1 cellular context compared by ENCODE assay signal in the genomic region with DNA sequence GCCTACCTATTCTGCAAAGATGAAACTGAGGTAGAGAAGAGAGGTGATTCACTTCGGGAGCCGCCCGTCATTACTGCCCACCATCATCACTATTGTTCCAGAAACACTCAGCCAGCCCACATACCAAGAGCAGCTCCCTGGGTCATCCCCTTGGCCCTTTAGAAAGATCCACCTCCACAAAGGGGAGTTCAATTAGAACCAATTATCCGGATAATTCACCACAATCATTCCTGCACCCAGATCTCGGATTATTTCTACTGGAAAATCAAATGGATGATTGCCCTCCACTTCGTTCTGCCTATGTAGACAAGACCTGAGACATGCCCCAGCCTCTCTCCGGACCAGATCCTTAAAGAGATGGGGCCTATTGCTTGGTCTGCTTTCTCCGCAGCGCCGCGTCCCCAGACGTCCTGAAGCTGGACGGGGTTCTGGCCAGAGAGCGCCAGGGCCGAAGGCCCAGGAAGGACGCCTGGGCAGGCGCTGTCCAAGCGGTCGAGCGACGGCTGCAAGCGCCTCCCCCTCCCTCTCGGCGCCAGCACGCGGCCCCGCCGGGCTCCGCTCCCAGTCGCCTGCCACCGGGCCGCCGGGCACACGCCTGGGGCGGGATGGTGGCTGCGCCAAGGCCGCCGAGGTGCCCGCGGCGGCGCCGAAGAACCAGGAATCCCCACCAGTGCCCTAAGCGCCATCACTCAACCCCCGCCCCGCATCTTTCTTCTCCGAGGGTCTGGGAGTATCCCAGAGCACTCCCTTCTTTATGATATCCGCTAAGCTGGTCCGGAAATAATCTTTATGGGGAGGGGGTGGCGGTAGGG.
A peak's percentile ranks its signal among the peaks of the same experiment; 100 is the strongest.
TF ChIP-seq lines count a peak whose summit lies in the region.

No MANE protein-coding gene starts in this region.

TF ChIP-seq in HepG2, 621 proteins besides CTCF, POLR2A, EP300 and RAD21:
- TF ChIP-seq ZNF333 (CRISPR knock-in tag; IDR thresholded peaks at IDR 0.05; ENCODE audit: borderline replicate concordance) (no peak), PRMT3 (CRISPR knock-in tag; IDR thresholded peaks at IDR 0.05; ENCODE audit: borderline replicate concordance, low read depth) (no peak), EZH2 (conservative IDR thresholded peaks at IDR 0.05; ENCODE audit: low read depth, low read length) (0 out of 2 replicates have a peak, but pooled peaks have one; percentile 28), ZNF274 (CRISPR knock-in tag; IDR thresholded peaks at IDR 0.05) (no peak), KDM5B (CRISPR knock-in tag; IDR thresholded peaks at IDR 0.05; ENCODE audit: borderline replicate concordance) (peak; percentile 36; the same call in 1 of the 2 replicates), ZNF234 (CRISPR knock-in tag; conservative IDR thresholded peaks at IDR 0.05) (no peak), ZFAT (CRISPR knock-in tag; conservative IDR thresholded peaks at IDR 0.05) (no peak), ZNF687 (CRISPR knock-in tag; IDR thresholded peaks at IDR 0.05) (peak; percentile 25; the same call in 1 of the 2 replicates)
- TF ChIP-seq, protein P1, sequence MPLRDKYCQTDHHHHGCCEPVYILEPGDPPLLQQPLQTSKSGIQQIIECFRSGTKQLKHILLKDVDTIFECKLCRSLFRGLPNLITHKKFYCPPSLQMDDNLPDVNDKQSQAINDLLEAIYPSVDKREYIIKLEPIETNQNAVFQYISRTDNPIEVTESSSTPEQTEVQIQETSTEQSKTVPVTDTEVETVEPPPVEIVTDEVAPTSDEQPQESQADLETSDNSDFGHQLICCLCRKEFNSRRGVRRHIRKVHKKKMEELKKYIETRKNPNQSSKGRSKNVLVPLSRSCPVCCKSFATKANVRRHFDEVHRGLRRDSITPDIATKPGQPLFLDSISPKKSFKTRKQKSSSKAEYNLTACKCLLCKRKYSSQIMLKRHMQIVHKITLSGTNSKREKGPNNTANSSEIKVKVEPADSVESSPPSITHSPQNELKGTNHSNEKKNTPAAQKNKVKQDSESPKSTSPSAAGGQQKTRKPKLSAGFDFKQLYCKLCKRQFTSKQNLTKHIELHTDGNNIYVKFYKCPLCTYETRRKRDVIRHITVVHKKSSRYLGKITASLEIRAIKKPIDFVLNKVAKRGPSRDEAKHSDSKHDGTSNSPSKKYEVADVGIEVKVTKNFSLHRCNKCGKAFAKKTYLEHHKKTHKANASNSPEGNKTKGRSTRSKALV (CRISPR knock-in tag; IDR thresholded peaks at IDR 0.05): peak; percentile 22
- TF ChIP-seq, protein P2, sequence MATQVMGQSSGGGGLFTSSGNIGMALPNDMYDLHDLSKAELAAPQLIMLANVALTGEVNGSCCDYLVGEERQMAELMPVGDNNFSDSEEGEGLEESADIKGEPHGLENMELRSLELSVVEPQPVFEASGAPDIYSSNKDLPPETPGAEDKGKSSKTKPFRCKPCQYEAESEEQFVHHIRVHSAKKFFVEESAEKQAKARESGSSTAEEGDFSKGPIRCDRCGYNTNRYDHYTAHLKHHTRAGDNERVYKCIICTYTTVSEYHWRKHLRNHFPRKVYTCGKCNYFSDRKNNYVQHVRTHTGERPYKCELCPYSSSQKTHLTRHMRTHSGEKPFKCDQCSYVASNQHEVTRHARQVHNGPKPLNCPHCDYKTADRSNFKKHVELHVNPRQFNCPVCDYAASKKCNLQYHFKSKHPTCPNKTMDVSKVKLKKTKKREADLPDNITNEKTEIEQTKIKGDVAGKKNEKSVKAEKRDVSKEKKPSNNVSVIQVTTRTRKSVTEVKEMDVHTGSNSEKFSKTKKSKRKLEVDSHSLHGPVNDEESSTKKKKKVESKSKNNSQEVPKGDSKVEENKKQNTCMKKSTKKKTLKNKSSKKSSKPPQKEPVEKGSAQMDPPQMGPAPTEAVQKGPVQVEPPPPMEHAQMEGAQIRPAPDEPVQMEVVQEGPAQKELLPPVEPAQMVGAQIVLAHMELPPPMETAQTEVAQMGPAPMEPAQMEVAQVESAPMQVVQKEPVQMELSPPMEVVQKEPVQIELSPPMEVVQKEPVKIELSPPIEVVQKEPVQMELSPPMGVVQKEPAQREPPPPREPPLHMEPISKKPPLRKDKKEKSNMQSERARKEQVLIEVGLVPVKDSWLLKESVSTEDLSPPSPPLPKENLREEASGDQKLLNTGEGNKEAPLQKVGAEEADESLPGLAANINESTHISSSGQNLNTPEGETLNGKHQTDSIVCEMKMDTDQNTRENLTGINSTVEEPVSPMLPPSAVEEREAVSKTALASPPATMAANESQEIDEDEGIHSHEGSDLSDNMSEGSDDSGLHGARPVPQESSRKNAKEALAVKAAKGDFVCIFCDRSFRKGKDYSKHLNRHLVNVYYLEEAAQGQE (IDR thresholded peaks at IDR 0.05; ENCODE audit: borderline replicate concordance in 1 of 2, low read depth in 1 of 2, low read length in 2 of 2): peak in 1 of 2 experiments; percentile 1; a peak in 1 of 4 replicates
